In genomic region chr6:57108691-57109090, GRCh38 we compare ENCODE assay signal across 14 cellular contexts. TPM values are rescaled to one million over a fixed set of nuclear protein-coding genes. Genes with fewer than 3 reads are reported as not detected.
DNase-seq lines count a peak whose midpoint lies in the region; ATAC-seq and TF ChIP-seq lines count a peak whose summit lies in the region.
"Had no signal": no experiment of that assay in that cellular context is flagged by ENCODE, and none has a peak within 500 bp of the region (broad histone marks: within the 10 kb centered on the region; RNA-seq: fewer than 3 reads in every experiment).

No MANE protein-coding gene starts in this region.

- peaks cover 98% of the 10 kb centered on the region for H3K79me2 ChIP-seq in smooth muscle cell (ENCODE audit: low read depth)

- no peaks in the 10 kb centered on the region for H3F3A ChIP-seq in smooth muscle cell (ENCODE audit: low read depth)

- peaks cover 41% of the 10 kb centered on the region for H3K36me3 Mint-ChIP-seq in activated CD8-positive, alpha-beta T cell treated with anti-CD3 and anti-CD28 coated beads for 36 hours (ENCODE audit: low read depth)

- H3K27me3 Mint-ChIP-seq in activated CD8-positive, alpha-beta T cell treated with anti-CD3 and anti-CD28 coated beads for 36 hours = no peaks in the 10 kb centered on the region

- POLR2A ChIA-PET in activated CD8-positive, alpha-beta T cell treated with anti-CD3 and anti-CD28 coated beads for 36 hours (lab: Charles Lee) = no interaction called here

- H3K36me3 ChIP-seq in spleen (peaks cover 0 to 31% (median 2%) of the 10 kb centered on the region in 6 donors), smooth muscle cell (ENCODE audit: low read depth) (peaks cover 12% of the 10 kb centered on the region), tibial artery (peaks cover 0 to 13% (median 11%) of the 10 kb centered on the region in 3 donors)

- H3K9ac ChIP-seq in smooth muscle cell (ENCODE audit: low read depth) = no peak overlapping the region

- no peak overlapping the region for H3K4me3 Mint-ChIP-seq in activated CD8-positive, alpha-beta T cell treated with anti-CD3 and anti-CD28 coated beads for 36 hours
- H3K4me3 Mint-ChIP-seq: nephron had no signal

- WGBS in spleen, 5 donors = 47 to 71% (median 57%) methylated on average over 1 of the region's 1 CpG
- WGBS in smooth muscle cell (ENCODE audit: low lambda C conversion rate) = 79% methylated on average over 1 of the region's 1 CpG

- H3K27me3 ChIP-seq in spleen (replicated peaks in 1 of 7) = no peaks in the 10 kb centered on the region
- no peaks in the 10 kb centered on the region for H3K27me3 ChIP-seq in smooth muscle cell (ENCODE audit: low read depth)
- H3K27me3 ChIP-seq in tibial artery = no peaks in the 10 kb centered on the region
- H3K27me3 ChIP-seq: dorsolateral prefrontal cortex, testis had no signal

- no peak overlapping the region for H2AFZ ChIP-seq in smooth muscle cell (ENCODE audit: low read depth)

- TF ChIP-seq CTCF in spleen (IDR thresholded peaks at IDR 0.05 in 8 of 11, conservative IDR thresholded peaks at IDR 0.05 in 3 of 11) = no peak
- no peak for TF ChIP-seq CTCF in activated CD8-positive, alpha-beta T cell treated with anti-CD3 and anti-CD28 coated beads for 36 hours (IDR thresholded peaks at IDR 0.05)
- no peak for TF ChIP-seq CTCF in smooth muscle cell (IDR thresholded peaks at IDR 0.05; ENCODE audit: borderline replicate concordance, insufficient read depth, poor library complexity, severe bottlenecking)
- TF ChIP-seq CTCF in tibial artery (IDR thresholded peaks at IDR 0.05) = no peak

- no peak overlapping the region for H3K27ac Mint-ChIP-seq in activated CD8-positive, alpha-beta T cell treated with anti-CD3 and anti-CD28 coated beads for 36 hours
- H3K27ac Mint-ChIP-seq: nephron had no signal

- no peak for TF ChIP-seq POLR2A in spleen (IDR thresholded peaks at IDR 0.05)

- peaks cover 96% of the 10 kb centered on the region for H4K20me1 ChIP-seq in smooth muscle cell (ENCODE audit: low read depth)

- intact Hi-C loops in spleen (cut with DNase I; ENCODE audit: low total_unique reads) = no loop called here
- intact Hi-C loops in activated CD8-positive, alpha-beta T cell treated with anti-CD3 and anti-CD28 coated beads for 36 hours (cut with micrococcal nuclease) = no loop called here
- intact Hi-C loops in tibial artery (cut with DNase I; ENCODE audit: low total_unique reads) = no loop called here

- H3K27ac ChIP-seq in spleen (no peak overlapping the region), smooth muscle cell (ENCODE audit: low read depth) (no peak overlapping the region), tibial artery (no peak overlapping the region)
- H3K27ac ChIP-seq: A549, testis had no signal

- no peaks in the 10 kb centered on the region for H3K9me3 Mint-ChIP-seq in activated CD8-positive, alpha-beta T cell treated with anti-CD3 and anti-CD28 coated beads for 36 hours
- H3K9me3 Mint-ChIP-seq: nephron had no signal

- CTCF ChIA-PET in activated CD8-positive, alpha-beta T cell treated with anti-CD3 and anti-CD28 coated beads for 36 hours (lab: Charles Lee) = no interaction called here

- H3K4me3 ChIP-seq in spleen (no peak overlapping the region), smooth muscle cell (no peak overlapping the region), tibial artery (no peak overlapping the region)
- H3K4me3 ChIP-seq: A549, dorsolateral prefrontal cortex, testis had no signal

- ATAC-seq in GM19351 (IDR thresholded peaks at IDR 0.05; ENCODE audit: unreplicated experiment) = peak; percentile 94
- ATAC-seq in HG02840 (IDR thresholded peaks at IDR 0.05; ENCODE audit: low FRiP score, unreplicated experiment) = peak; percentile 93
- peak; percentile 67 for ATAC-seq in HG03575 (IDR thresholded peaks at IDR 0.05; ENCODE audit: extremely low read depth, insufficient number of reproducible peaks, low FRiP score, unreplicated experiment)
- ATAC-seq in activated CD8-positive, alpha-beta T cell treated with anti-CD3 and anti-CD28 coated beads for 36 hours = no peak
- ATAC-seq: A549 had no signal

- no peak overlapping the region for H3K4me2 ChIP-seq in smooth muscle cell
- H3K4me2 ChIP-seq: A549 had no signal

- H3K4me1 Mint-ChIP-seq in activated CD8-positive, alpha-beta T cell treated with anti-CD3 and anti-CD28 coated beads for 36 hours (ENCODE audit: low read depth) = peaks cover 42% of the 10 kb centered on the region
- H3K4me1 Mint-ChIP-seq: nephron had no signal

- DNase-seq in CD1c-positive myeloid dendritic cell (ENCODE audit: extremely low spot score) (peak; percentile 65), spleen (no peak), smooth muscle cell (lab: John Stamatoyannopoulos, UW; ENCODE audit: unreplicated experiment) (no peak), tibial artery (no peak)
- DNase-seq in activated CD8-positive, alpha-beta T cell treated with anti-CD3 and anti-CD28 coated beads for 36 hours = no peak
- DNase-seq: activated naive CD4-positive, alpha-beta T cell; dorsolateral prefrontal cortex; NCI-H526; testis had no signal

- H3K9me3 ChIP-seq in spleen (no peaks in the 10 kb centered on the region), smooth muscle cell (replicated peaks; ENCODE audit: low read depth) (no peaks in the 10 kb centered on the region), tibial artery (no peaks in the 10 kb centered on the region)
- H3K9me3 ChIP-seq: A549, testis had no signal

- peaks cover 4 to 61% (median 30%) of the 10 kb centered on the region in 6 donors for H3K4me1 ChIP-seq in spleen
- no peaks in the 10 kb centered on the region for H3K4me1 ChIP-seq in smooth muscle cell (ENCODE audit: low read depth)
- H3K4me1 ChIP-seq in tibial artery = peaks cover 0 to 5% (median 0%) of the 10 kb centered on the region in 4 donors
- H3K4me1 ChIP-seq: A549, testis had no signal

RNA-seq across cellular contexts. Expression of gene ZNF451, which starts 18.7 kb away (rescaled TPM):
- 100 to 1,000 TPM in 1 of 7 donors, 10 to 100 TPM in 6; 70.2 to 117 (median 86.4) TPM for total RNA-seq in spleen
- polyA plus RNA-seq in spleen = 10 to 100 TPM; 11.1 to 16.6 (median 16.1) TPM
- 10 to 100 TPM; 44.4 to 46.8 TPM for total RNA-seq in activated CD8-positive, alpha-beta T cell treated with anti-CD3 and anti-CD28 coated beads for 36 hours
- total RNA-seq in smooth muscle cell = 76.5 and 87.8 TPM in 2 replicates
- polyA plus RNA-seq in smooth muscle cell = 21.1 and 23.6 TPM in 2 replicates
